In genomic region chr9:98260635-98261034, GRCh38 we compare ENCODE assay signal across 23 cellular contexts.
"Had no signal": no experiment of that assay in that cellular context is flagged by ENCODE, and none has a peak within 500 bp of the region (broad histone marks: within the 10 kb centered on the region; RNA-seq: fewer than 3 reads in every experiment).

No MANE protein-coding gene starts in this region.

- H3K9me3 ChIP-seq: esophagus muscularis mucosa, gastroesophageal sphincter, heart left ventricle, left lung, prostate gland, right atrium auricular region, sigmoid colon, stomach, thyroid gland had no signal

- ATAC-seq: foreskin keratinocyte; gastroesophageal sphincter; heart left ventricle; left cardiac atrium; left lung; naive thymus-derived CD4-positive, alpha-beta T cell; stimulated activated effector memory CD8-positive, alpha-beta T cell treated with anti-CD3 and anti-CD28 coated beads, Interleukin-12 subunit alpha, Interleukin-12 subunit beta, amount 100 ng/mL, for 72 hours had no signal

- H3K4me2 ChIP-seq: hepatocyte, neural progenitor cell had no signal

- H3K27me3 ChIP-seq: dorsolateral prefrontal cortex, esophagus muscularis mucosa, foreskin keratinocyte, gastroesophageal sphincter, heart left ventricle, hepatocyte, left lung, neural progenitor cell, right atrium auricular region, stomach, thyroid gland had no signal

- H3K27ac ChIP-seq: dorsolateral prefrontal cortex, esophagus muscularis mucosa, foreskin keratinocyte, gastroesophageal sphincter, heart left ventricle, hepatocyte, left lung, neural progenitor cell, prostate gland, right atrium auricular region, sigmoid colon, stomach, thyroid gland had no signal

- H2AFZ ChIP-seq: hepatocyte, neural progenitor cell had no signal

- H3K36me3 ChIP-seq: esophagus muscularis mucosa, gastroesophageal sphincter, heart left ventricle, left lung, neural progenitor cell, prostate gland, right atrium auricular region, sigmoid colon, stomach, thyroid gland had no signal

- H3K79me2 ChIP-seq: hepatocyte had no signal

- H3K9ac ChIP-seq: neural progenitor cell had no signal

- DNase-seq: dorsolateral prefrontal cortex; effector CD4-positive, alpha-beta T cell; foreskin keratinocyte; heart left ventricle; left cardiac atrium; left lung; mesenchymal stem cell; midbrain; naive thymus-derived CD4-positive, alpha-beta T cell; sigmoid colon; stimulated activated CD4-positive, alpha-beta T cell treated with anti-CD3 and anti-CD28 coated beads, Interleukin-2, amount 100 ng/mL, for 24 hours; stimulated activated CD4-positive, alpha-beta T cell treated with anti-CD3 and anti-CD28 coated beads, Interleukin-4, amount 100 ng/mL, for 24 hours; stimulated activated naive CD4-positive, alpha-beta T cell treated with Interleukin-2 at 50 U/mL for 16 hours; stomach; thyroid gland; trophoblast cell had no signal

- H3K4me3 ChIP-seq: dorsolateral prefrontal cortex, esophagus muscularis mucosa, gastroesophageal sphincter, heart left ventricle, hepatocyte, left lung, neural progenitor cell, prostate gland, right atrium auricular region, sigmoid colon, stomach, thyroid gland had no signal

- H3K4me1 ChIP-seq: foreskin keratinocyte, prostate gland had no signal
